13 cellular contexts compared by ENCODE assay signal in the genomic region with DNA sequence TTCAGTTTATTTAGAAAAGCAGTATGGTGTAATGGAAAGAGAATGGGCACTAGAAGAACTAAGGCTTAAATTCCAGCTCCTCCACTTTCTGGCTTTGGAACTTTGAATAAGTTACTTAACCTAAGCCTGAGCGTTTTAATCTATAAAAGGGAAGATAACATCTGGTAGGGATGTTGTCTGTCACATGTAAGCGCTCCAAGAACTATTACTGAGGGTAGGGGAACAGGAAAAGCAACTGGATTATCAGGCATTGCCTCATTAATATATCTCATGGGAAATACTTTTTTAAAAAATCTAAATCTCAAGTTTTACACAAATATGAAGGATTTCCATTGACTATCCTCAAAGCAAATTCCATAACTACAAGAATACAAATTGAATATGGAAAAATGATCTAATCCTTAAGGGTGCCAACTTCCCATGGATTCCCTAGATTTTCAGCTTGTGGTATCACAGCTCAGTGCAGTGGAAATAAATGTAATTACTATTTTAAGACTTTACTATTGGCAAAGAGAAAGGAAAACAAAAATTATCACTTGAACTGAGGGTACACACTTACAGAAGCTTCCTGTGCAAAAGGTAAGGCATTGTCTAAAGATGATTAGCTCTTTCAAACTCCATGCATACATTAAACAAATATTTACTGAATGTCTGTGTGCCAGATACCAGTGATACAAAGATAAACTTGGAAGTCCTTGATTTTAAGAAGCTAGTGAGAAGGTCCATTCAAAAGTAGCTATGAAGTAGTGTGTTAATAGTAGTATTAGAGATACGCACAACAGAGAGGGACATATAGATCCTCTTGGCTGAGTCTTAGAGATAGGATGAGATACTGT. TPM values are rescaled to one million over a fixed set of nuclear protein-coding genes. Genes with fewer than 3 reads are reported as not detected.
DNase-seq lines count a peak whose midpoint lies in the region; ATAC-seq, FAIRE-seq and TF ChIP-seq lines count a peak whose summit lies in the region.
"Had no signal": no experiment of that assay in that cellular context is flagged by ENCODE, and none has a peak within 500 bp of the region (broad histone marks: within the 10 kb centered on the region; RNA-seq: fewer than 3 reads in every experiment).

No MANE protein-coding gene starts in this region.

- H3K4me1 ChIP-seq in kidney (ENCODE audit: control insufficient read depth in 1 of 2, insufficient read depth in 1 of 2, low read depth in 1 of 2, low read length in 2 of 2) = peaks cover 4 to 5% of the 10 kb centered on the region in 2 donors

- no peak overlapping the region for H3K4me3 Mint-ChIP-seq in osteocyte (ENCODE audit: unreplicated experiment)

- ATAC-seq in SK-N-SH treated with all-trans-retinoic acid at 6 μM for 48 hours = peak; percentile 34; the same call in 2 of the 3 replicates

- intact Hi-C loops in kidney (cut with DNase I) = no loop called here
- intact Hi-C loops in posterior cingulate gyrus (cut with DNase I) = no loop called here

- H3K9ac ChIP-seq in kidney (ENCODE audit: low read length in 2 of 2) = no peak overlapping the region

- H3K4me3 ChIP-seq in fibroblast of the aortic adventitia (ENCODE audit: low read depth, low read length) = no peak overlapping the region
- no peak overlapping the region for H3K4me3 ChIP-seq in kidney (ENCODE audit: low read length in 2 of 2)
- H3K4me3 ChIP-seq: SJSA1, skin epidermis had no signal

- peaks cover 36% of the 10 kb centered on the region for H3K36me3 Mint-ChIP-seq in osteocyte (ENCODE audit: unreplicated experiment)

- no peaks in the 10 kb centered on the region for H3K9me3 Mint-ChIP-seq in osteocyte (ENCODE audit: unreplicated experiment)

- H3K27me3 Mint-ChIP-seq in osteocyte (ENCODE audit: unreplicated experiment) = no peaks in the 10 kb centered on the region

- H3K27ac Mint-ChIP-seq in osteocyte (ENCODE audit: unreplicated experiment) = peak overlapping the region; percentile 73

- no peak for TF ChIP-seq CTCF in D721Med (IDR thresholded peaks at IDR 0.05; ENCODE audit: insufficient read depth, missing control alignments)
- TF ChIP-seq CTCF in fibroblast of the aortic adventitia (IDR thresholded peaks at IDR 0.05; ENCODE audit: insufficient read depth, low read length) = no peak
- no peak for TF ChIP-seq CTCF in osteocyte (IDR thresholded peaks at IDR 0.05)
- TF ChIP-seq CTCF in kidney (IDR thresholded peaks at IDR 0.05; ENCODE audit: borderline replicate concordance, extremely low read depth, insufficient read depth) = no peak

- no peaks in the 10 kb centered on the region for H3K9me3 ChIP-seq in kidney (ENCODE audit: control insufficient read depth in 1 of 2, low read length in 2 of 2)
- H3K9me3 ChIP-seq: SJSA1 had no signal

- peak overlapping the region in 1 of 2 donors; percentile 12 for H3K27ac ChIP-seq in kidney (ENCODE audit: low read depth in 2 of 2, low read length in 2 of 2)

- peaks cover 46% of the 10 kb centered on the region for H3K4me1 Mint-ChIP-seq in osteocyte (ENCODE audit: unreplicated experiment)

- FAIRE-seq in D721Med (lab: Jason Lieb, UNC) (peak; percentile 66), kidney (lab: Jason Lieb, UNC) (no peak)
- FAIRE-seq: bronchial epithelial cell, H1 had no signal

- no peak for DNase-seq in D721Med (ENCODE audit: insufficient read length, low spot score)
- DNase-seq in fibroblast of the aortic adventitia (ENCODE audit: low read depth) = peak; percentile 55
- no peak for DNase-seq in osteocyte (ENCODE audit: extremely low spot score, unreplicated experiment)
- no peak for DNase-seq in NCI-H345 treated with DMSO at 0.1 percent for 48 hours (lab: John Stamatoyannopoulos, UW; ENCODE audit: unreplicated experiment)
- DNase-seq in kidney = no peak
- DNase-seq in RKO (ENCODE audit: low spot score) = no peak
- DNase-seq in posterior cingulate gyrus = no peak
- DNase-seq: stimulated activated naive CD4-positive, alpha-beta T cell had no signal

- no peaks in the 10 kb centered on the region for H3K36me3 ChIP-seq in kidney (ENCODE audit: control insufficient read depth in 1 of 2, insufficient read depth in 2 of 2, low read length in 2 of 2)

TF ChIP-seq in SK-N-SH treated with all-trans-retinoic acid at 6 μM for 48 hours, 23 proteins besides CTCF, POLR2A, EP300 and RAD21:
- TF ChIP-seq TOX (CRISPR knock-in tag; IDR thresholded peaks at IDR 0.05; ENCODE audit: borderline replicate concordance) = no peak
- no peak for TF ChIP-seq ZC3H10 (CRISPR knock-in tag; IDR thresholded peaks at IDR 0.05)
- TF ChIP-seq GLIS3 (CRISPR knock-in tag; IDR thresholded peaks at IDR 0.05) = no peak
- TF ChIP-seq CSDC2 (CRISPR knock-in tag; IDR thresholded peaks at IDR 0.05) = no peak
TF ChIP-seq in SK-N-SH treated with all-trans-retinoic acid at 6 μM for 48 hours: peak in this region for 0.

RNA-seq across cellular contexts. Expression of a gene that starts 38.4 kb away (rescaled TPM):
- total RNA-seq in fibroblast of the aortic adventitia (ENCODE audit: low replicate concordance) (95.2 and 122 TPM in 2 replicates), osteocyte (64.0 and 68.2 TPM in 2 replicates), kidney (91.7 TPM)
- polyA plus RNA-seq in kidney (ENCODE audit: insufficient read depth, low read depth, low replicate concordance) = 30.9 TPM
